Comparison of ENCODE assay signal across 1 cellular context in genomic region chr4:83247415-83248357, GRCh38.
TF ChIP-seq lines count a peak whose summit lies in the region.

No MANE protein-coding gene starts in this region.

TF ChIP-seq in GM12878, 131 proteins besides CTCF, POLR2A, EP300 and RAD21:
- TF ChIP-seq ZBTB4 (CRISPR knock-in tag; IDR thresholded peaks at IDR 0.05) (no peak), HDAC2 (IDR thresholded peaks at IDR 0.05) (no peak), ATF7 (IDR thresholded peaks at IDR 0.05; ENCODE audit: low read depth) (no peak), ESRRA (IDR thresholded peaks at IDR 0.05; ENCODE audit: low read length) (no peak), CBX5 (IDR thresholded peaks at IDR 0.05; ENCODE audit: low read depth) (no peak), ZBTB11 (CRISPR knock-in tag; IDR thresholded peaks at IDR 0.05) (no peak), HSF1 (IDR thresholded peaks at IDR 0.05; ENCODE audit: low read depth, low read length) (no peak), TCF7 (IDR thresholded peaks at IDR 0.05; ENCODE audit: borderline replicate concordance) (no peak), GABPA (IDR thresholded peaks at IDR 0.05; ENCODE audit: low read depth) (no peak), PAX8 (IDR thresholded peaks at IDR 0.05) (no peak), SIX5 (IDR thresholded peaks at IDR 0.05; ENCODE audit: low read depth, low read length, severe bottlenecking) (no peak), ATF3 (IDR thresholded peaks at IDR 0.05; ENCODE audit: borderline replicate concordance, extremely low read depth, low read depth, low read length) (no peak), BCL3 (IDR thresholded peaks at IDR 0.05; ENCODE audit: borderline replicate concordance, insufficient read depth, low read depth, low read length, poor library complexity, severe bottlenecking) (no peak), TBL1XR1 (IDR thresholded peaks at IDR 0.05; ENCODE audit: low read depth, low read length) (no peak), SREBF1 (IDR thresholded peaks at IDR 0.05; ENCODE audit: low read length) (no peak), SUZ12 (IDR thresholded peaks at IDR 0.05; ENCODE audit: unreplicated experiment) (no peak), JUND (IDR thresholded peaks at IDR 0.05; ENCODE audit: low read depth, low read length) (no peak), EED (IDR thresholded peaks at IDR 0.05; ENCODE audit: low read depth) (no peak)
